ENCODE assay signal across 11 cellular contexts in genomic region chr14:91482278-91483023, GRCh38. TPM values are rescaled to one million over a fixed set of nuclear protein-coding genes. Genes with fewer than 3 reads are reported as not detected.
DNase-seq lines count a peak whose midpoint lies in the region; ATAC-seq, FAIRE-seq and TF ChIP-seq lines count a peak whose summit lies in the region.
"Had no signal": no experiment of that assay in that cellular context is flagged by ENCODE, and none has a peak within 500 bp of the region (broad histone marks: within the 10 kb centered on the region; RNA-seq: fewer than 3 reads in every experiment).

No MANE protein-coding gene starts in this region.

- H3K36me3 Mint-ChIP-seq in activated T-cell treated with anti-CD3 and anti-CD28 coated beads, Interleukin-2, amount 50 U/mL, for 72 hours (ENCODE audit: insufficient read depth in 2 of 2): peaks cover 6 to 51% of the 10 kb centered on the region in 2 donors
- H3K36me3 Mint-ChIP-seq in activated T-cell treated with anti-CD3 and anti-CD28 coated beads, Interleukin-2, amount 50 U/mL, for 4 hours (ENCODE audit: insufficient read depth): peaks cover 56% of the 10 kb centered on the region
- peaks cover 97% of the 10 kb centered on the region for H3K36me3 Mint-ChIP-seq in effector memory CD8-positive, alpha-beta T cell (ENCODE audit: insufficient read depth)

- WGBS in pancreas, 2 donors: 55 to 56% methylated on average over 2 of the region's 2 CpGs
- no CpG with 5 or more reads among the region's 2 CpGs for WGBS in trophoblast cell (ENCODE audit: extremely low coverage, insufficient coverage, insufficient read length)

- H3K9me3 Mint-ChIP-seq in activated T-cell treated with anti-CD3 and anti-CD28 coated beads, Interleukin-2, amount 50 U/mL, for 72 hours: no peaks in the 10 kb centered on the region
- no peaks in the 10 kb centered on the region for H3K9me3 Mint-ChIP-seq in activated T-cell treated with anti-CD3 and anti-CD28 coated beads, Interleukin-2, amount 50 U/mL, for 4 hours
- no peaks in the 10 kb centered on the region for H3K9me3 Mint-ChIP-seq in effector memory CD8-positive, alpha-beta T cell
- H3K9me3 Mint-ChIP-seq: dendritic cell treated with granulocyte-macrophage colony-stimulating factor and Interleukin-4, amounts not matched to agents 40 ng/mL and 50 ng/mL, for 4 days had no signal

- H2AFZ ChIP-seq in trophoblast cell (ENCODE audit: insufficient read depth, low read length, poor library complexity): no peak overlapping the region

- H3K4ac ChIP-seq in trophoblast cell (ENCODE audit: low read depth, low read length): no peak overlapping the region

- FAIRE-seq in pancreas (lab: Jason Lieb, UNC): no peak
- FAIRE-seq: A549, G401.6 had no signal

- H4K12ac ChIP-seq in trophoblast cell (ENCODE audit: low read depth, low read length): no peak overlapping the region

- no peak overlapping the region for H2BK12ac ChIP-seq in trophoblast cell (ENCODE audit: low read length)

- no peak overlapping the region for H3K4me2 ChIP-seq in trophoblast cell (ENCODE audit: low read length)
- H3K4me2 ChIP-seq: A549 had no signal

- H3K4me1 Mint-ChIP-seq in activated T-cell treated with anti-CD3 and anti-CD28 coated beads, Interleukin-2, amount 50 U/mL, for 72 hours (ENCODE audit: low read depth): peaks cover 41% of the 10 kb centered on the region
- peaks cover 58% of the 10 kb centered on the region for H3K4me1 Mint-ChIP-seq in activated T-cell treated with anti-CD3 and anti-CD28 coated beads, Interleukin-2, amount 50 U/mL, for 4 hours (ENCODE audit: low read depth)
- H3K4me1 Mint-ChIP-seq in effector memory CD8-positive, alpha-beta T cell (ENCODE audit: low read depth in 2 of 2): peaks cover 41 to 65% of the 10 kb centered on the region in 2 donors

- no peak for TF ChIP-seq CTCF in NB4 (IDR thresholded peaks at IDR 0.05; ENCODE audit: low read depth, low read length)
- no peak for TF ChIP-seq CTCF in pancreas (IDR thresholded peaks at IDR 0.05)

- no peak overlapping the region for H2BK120ac ChIP-seq in trophoblast cell (ENCODE audit: insufficient read depth, low read length, poor library complexity)

- H4K8ac ChIP-seq in trophoblast cell (ENCODE audit: low read depth, low read length): no peak overlapping the region

- H3K4me1 ChIP-seq in pancreas (peaks cover 5 to 16% (median 14%) of the 10 kb centered on the region in 3 donors), trophoblast cell (ENCODE audit: control insufficient read depth in 1 of 2, insufficient read depth in 2 of 2, low read length in 2 of 2) (no peaks in the 10 kb centered on the region)

- H3K27me3 Mint-ChIP-seq in activated T-cell treated with anti-CD3 and anti-CD28 coated beads, Interleukin-2, amount 50 U/mL, for 72 hours (ENCODE audit: low read depth): no peaks in the 10 kb centered on the region
- H3K27me3 Mint-ChIP-seq in activated T-cell treated with anti-CD3 and anti-CD28 coated beads, Interleukin-2, amount 50 U/mL, for 4 hours (ENCODE audit: low read depth): no peaks in the 10 kb centered on the region
- no peaks in the 10 kb centered on the region for H3K27me3 Mint-ChIP-seq in effector memory CD8-positive, alpha-beta T cell
- H3K27me3 Mint-ChIP-seq: dendritic cell treated with granulocyte-macrophage colony-stimulating factor and Interleukin-4, amounts not matched to agents 40 ng/mL and 50 ng/mL, for 4 days had no signal

- no peak for DNase-seq in activated T-cell treated with anti-CD3 and anti-CD28 coated beads, Interleukin-2, amount 50 U/mL, for 72 hours
- no peak for DNase-seq in activated T-cell treated with anti-CD3 and anti-CD28 coated beads, Interleukin-2, amount 50 U/mL, for 4 hours
- DNase-seq in NB4 (ENCODE audit: low read depth): peak; percentile 76
- no peak for DNase-seq in effector memory CD8-positive, alpha-beta T cell
- DNase-seq in pancreas: no peak
- no peak for DNase-seq in trophoblast cell
- DNase-seq in NCI-H1436 (lab: John Stamatoyannopoulos, UW): no peak
- DNase-seq in T-helper 9 cell: no peak

- ATAC-seq in activated T-cell treated with anti-CD3 and anti-CD28 coated beads, Interleukin-2, amount 50 U/mL, for 72 hours (replicated peaks in 1 of 2): no peak
- no peak for ATAC-seq in activated T-cell treated with anti-CD3 and anti-CD28 coated beads, Interleukin-2, amount 50 U/mL, for 4 hours
- ATAC-seq in effector memory CD8-positive, alpha-beta T cell (replicated peaks): no peak
- ATAC-seq in pancreas: peak; percentile 55 to 74 (median 60)
- ATAC-seq: A549 had no signal

- H3K27ac Mint-ChIP-seq in activated T-cell treated with anti-CD3 and anti-CD28 coated beads, Interleukin-2, amount 50 U/mL, for 72 hours: peak overlapping the region; percentile 96
- H3K27ac Mint-ChIP-seq in effector memory CD8-positive, alpha-beta T cell: peak overlapping the region; percentile 8 to 86
- H3K27ac Mint-ChIP-seq: dendritic cell treated with granulocyte-macrophage colony-stimulating factor and Interleukin-4, amounts not matched to agents 40 ng/mL and 50 ng/mL, for 4 days had no signal

- no peak overlapping the region for H2BK5ac ChIP-seq in trophoblast cell (ENCODE audit: low read depth, low read length, poor library complexity)

- H3K27ac ChIP-seq in pancreas: no peak overlapping the region
- H3K27ac ChIP-seq in trophoblast cell (ENCODE audit: low read depth, low read length): no peak overlapping the region
- H3K27ac ChIP-seq: A549 had no signal

- no peaks in the 10 kb centered on the region for H3K79me1 ChIP-seq in trophoblast cell (ENCODE audit: low read length)

- no peak overlapping the region for H4K91ac ChIP-seq in trophoblast cell (ENCODE audit: low read depth, low read length)

- no peak overlapping the region for H3K23ac ChIP-seq in trophoblast cell (ENCODE audit: low read length)

- H3K9me3 ChIP-seq in pancreas (no peaks in the 10 kb centered on the region), trophoblast cell (ENCODE audit: insufficient read depth, low read depth, low read length) (no peaks in the 10 kb centered on the region)
- H3K9me3 ChIP-seq: A549 had no signal

- H3K4me3 ChIP-seq in NB4 (ENCODE audit: low read depth, low read length) (no peak overlapping the region), pancreas (no peak overlapping the region), trophoblast cell (ENCODE audit: low read depth, low read length) (no peak overlapping the region)
- H3K4me3 ChIP-seq: A549 had no signal

- H3K36me3 ChIP-seq in pancreas: peaks cover 0 to 42% (median 13%) of the 10 kb centered on the region in 3 donors
- H3K36me3 ChIP-seq in trophoblast cell (ENCODE audit: control insufficient read depth in 1 of 2, insufficient read depth in 2 of 2, low read length in 2 of 2): peaks cover 21 to 41% of the 10 kb centered on the region in 2 experiments

- H2AK5ac ChIP-seq in trophoblast cell (ENCODE audit: low read length): no peak overlapping the region

- no peak overlapping the region for H3K4me3 Mint-ChIP-seq in activated T-cell treated with anti-CD3 and anti-CD28 coated beads, Interleukin-2, amount 50 U/mL, for 72 hours
- no peak overlapping the region for H3K4me3 Mint-ChIP-seq in activated T-cell treated with anti-CD3 and anti-CD28 coated beads, Interleukin-2, amount 50 U/mL, for 4 hours
- no peak overlapping the region for H3K4me3 Mint-ChIP-seq in effector memory CD8-positive, alpha-beta T cell
- H3K4me3 Mint-ChIP-seq: dendritic cell treated with granulocyte-macrophage colony-stimulating factor and Interleukin-4, amounts not matched to agents 40 ng/mL and 50 ng/mL, for 4 days had no signal

- no peak overlapping the region for H3K14ac ChIP-seq in trophoblast cell (ENCODE audit: low read length)

- H3K9ac ChIP-seq in trophoblast cell (ENCODE audit: low read length): no peak overlapping the region

- intact Hi-C loops in pancreas (cut with DNase I): no loop called here

- H3K18ac ChIP-seq in trophoblast cell (ENCODE audit: low read length): no peak overlapping the region

- H3K27me3 ChIP-seq in pancreas: no peaks in the 10 kb centered on the region
- no peaks in the 10 kb centered on the region for H3K27me3 ChIP-seq in trophoblast cell (ENCODE audit: insufficient read depth, low read length)

- peaks cover 4% of the 10 kb centered on the region for H3K79me2 ChIP-seq in trophoblast cell (ENCODE audit: control insufficient read depth, insufficient read depth, low read length, poor library complexity)

- no peak for TF ChIP-seq POLR2A in NB4 (IDR thresholded peaks at IDR 0.05; ENCODE audit: extremely low read depth, insufficient read length)

RNA-seq across cellular contexts. Expression of gene PPP4R3A, which starts 27.7 kb away (rescaled TPM):
- 100 to 1,000 TPM; 131 to 147 TPM for total RNA-seq in activated T-cell treated with anti-CD3 and anti-CD28 coated beads, Interleukin-2, amount 50 U/mL, for 72 hours
- total RNA-seq in activated T-cell treated with anti-CD3 and anti-CD28 coated beads, Interleukin-2, amount 50 U/mL, for 4 hours: 100 to 1,000 TPM; 127 to 142 (median 141) TPM
- total RNA-seq in pancreas: 10 to 100 TPM; 26.2 to 48.4 (median 33.0) TPM
- 10 to 100 TPM; 34.7 to 45.7 TPM for polyA plus RNA-seq in pancreas
- polyA plus RNA-seq in trophoblast cell (2013): 102 and 103 TPM in 2 replicates

Comparison
In these comparisons a context has a peak if more than half of its experiments do, and no peak if none do; other contexts are left out.
1. ATAC-seq: peak in pancreas (4 of 4); none in activated T-cell treated with anti-CD3 and anti-CD28 coated beads, Interleukin-2, amount 50 U/mL, for 72 hours (0 of 2), activated T-cell treated with anti-CD3 and anti-CD28 coated beads, Interleukin-2, amount 50 U/mL, for 4 hours (0 of 2) and effector memory CD8-positive, alpha-beta T cell (single experiment).